ENCODE assay signal across 28 cellular contexts in the genomic region with DNA sequence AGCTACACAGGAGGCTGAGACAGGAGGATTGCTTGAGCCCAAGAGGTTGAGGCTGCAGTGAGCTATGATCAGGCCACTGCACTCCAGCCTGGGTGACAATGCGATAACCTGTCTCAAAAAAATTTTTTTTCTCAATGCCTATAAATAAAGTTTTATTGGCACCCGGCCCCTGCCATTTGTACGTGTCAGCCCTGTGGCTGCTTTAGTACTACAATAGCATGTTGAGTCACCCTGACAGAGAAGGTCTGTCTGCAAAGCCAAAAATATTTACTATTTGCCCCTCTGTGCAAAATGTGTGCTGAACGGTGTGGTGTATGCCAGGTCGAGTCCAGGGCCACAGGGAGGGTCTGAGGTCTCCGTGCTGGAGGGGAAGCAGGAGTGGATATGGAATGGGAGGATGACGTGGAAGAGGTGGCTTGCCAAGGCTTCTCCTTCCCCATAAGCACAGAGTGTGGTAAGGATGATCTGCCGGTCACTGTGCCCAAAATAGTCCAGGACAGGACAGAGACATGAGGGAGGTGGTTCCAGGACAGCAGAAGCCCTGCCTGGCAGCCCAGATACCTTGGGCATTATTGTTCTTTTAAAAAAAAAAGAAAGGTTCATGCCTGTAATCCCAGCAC. TPM values are rescaled to one million over a fixed set of nuclear protein-coding genes. Genes with fewer than 3 reads are reported as not detected.
DNase-seq lines count a peak whose midpoint lies in the region; ATAC-seq and TF ChIP-seq lines count a peak whose summit lies in the region.
"Had no signal": no experiment of that assay in that cellular context is flagged by ENCODE, and none has a peak within 500 bp of the region (broad histone marks: within the 10 kb centered on the region; RNA-seq: fewer than 3 reads in every experiment).

No MANE protein-coding gene starts in this region.

- 38 to 57% methylated on average over 8 of the region's 8 CpGs for WGBS in heart right ventricle, 2 donors
- 57 to 67% methylated on average over 8 of the region's 8 CpGs for WGBS in aorta, 2 donors

- H3K9me3 ChIP-seq in heart right ventricle: no peaks in the 10 kb centered on the region
- H3K9me3 ChIP-seq in aorta (ENCODE audit: control insufficient read depth, low read length): no peaks in the 10 kb centered on the region
- H3K9me3 ChIP-seq: Caco-2, HAP-1, left lung, MG63, prostate gland had no signal

- no peaks in the 10 kb centered on the region for H3K36me3 Mint-ChIP-seq in activated naive CD8-positive, alpha-beta T cell treated with anti-CD3 and anti-CD28 coated beads, Interleukin-2, amount 10 ng/mL, durations not matched to agents 7 days and 5 days
- H3K36me3 Mint-ChIP-seq in activated naive CD8-positive, alpha-beta T cell treated with anti-CD3 and anti-CD28 coated beads for 36 hours: no peaks in the 10 kb centered on the region
- H3K36me3 Mint-ChIP-seq: type B pancreatic cell had no signal

- no peak for ATAC-seq in activated naive CD8-positive, alpha-beta T cell treated with anti-CD3 and anti-CD28 coated beads, Interleukin-2, amount 10 ng/mL, durations not matched to agents 7 days and 5 days (ENCODE audit: low read depth)
- ATAC-seq in heart right ventricle: peak; percentile 64 to 93 (median 88)
- ATAC-seq in aorta (ENCODE audit: low FRiP score): peak; percentile 7
- no peak for ATAC-seq in GM19328 (IDR thresholded peaks at IDR 0.05; ENCODE audit: unreplicated experiment)
- ATAC-seq: activated CD4-positive, CD25-positive, alpha-beta regulatory T cell treated with anti-CD3 and anti-CD28 coated beads, Interleukin-2, amount 50 U/mL, for 24 hours; activated T-cell treated with anti-CD3 and anti-CD28 coated beads, Interleukin-2, amount 50 U/mL, for 72 hours; left lung; SK-N-SH treated with all-trans-retinoic acid at 6 μM for 48 hours had no signal

- peak overlapping the region; percentile 62 for H3K27ac Mint-ChIP-seq in activated naive CD8-positive, alpha-beta T cell treated with anti-CD3 and anti-CD28 coated beads, Interleukin-2, amount 10 ng/mL, durations not matched to agents 7 days and 5 days
- no peak overlapping the region for H3K27ac Mint-ChIP-seq in activated naive CD8-positive, alpha-beta T cell treated with anti-CD3 and anti-CD28 coated beads for 36 hours
- H3K27ac Mint-ChIP-seq: activated T-cell treated with anti-CD3 and anti-CD28 coated beads, Interleukin-2, amount 50 U/mL, for 72 hours; type B pancreatic cell had no signal

- H3K4me1 ChIP-seq in heart right ventricle: peaks cover 0 to 16% (median 6%) of the 10 kb centered on the region in 9 donors
- no peaks in the 10 kb centered on the region for H3K4me1 ChIP-seq in aorta (ENCODE audit: control insufficient read depth in 1 of 2, insufficient read depth in 2 of 2, low read length in 2 of 2)
- H3K4me1 ChIP-seq: Caco-2, HAP-1, left lung, prostate gland had no signal

- H3K27me3 Mint-ChIP-seq in activated naive CD8-positive, alpha-beta T cell treated with anti-CD3 and anti-CD28 coated beads, Interleukin-2, amount 10 ng/mL, durations not matched to agents 7 days and 5 days: peaks cover 2% of the 10 kb centered on the region
- no peaks in the 10 kb centered on the region for H3K27me3 Mint-ChIP-seq in activated naive CD8-positive, alpha-beta T cell treated with anti-CD3 and anti-CD28 coated beads for 36 hours
- H3K27me3 Mint-ChIP-seq: type B pancreatic cell had no signal

- no peak for DNase-seq in activated naive CD8-positive, alpha-beta T cell treated with anti-CD3 and anti-CD28 coated beads, Interleukin-2, amount 10 ng/mL, durations not matched to agents 7 days and 5 days
- DNase-seq in activated naive CD8-positive, alpha-beta T cell treated with anti-CD3 and anti-CD28 coated beads for 36 hours: no peak
- DNase-seq in RKO (ENCODE audit: low spot score): peak; percentile 66
- peak in 1 of 2 donors; percentile 66 for DNase-seq in heart right ventricle
- DNase-seq in aorta: no peak
- no peak for DNase-seq in middle frontal gyrus (ENCODE audit: extremely low spot score, low spot score)
- DNase-seq in NCI-H1092 (lab: John Stamatoyannopoulos, UW): no peak
- DNase-seq: 8988T; activated CD8-positive, alpha-beta memory T cell treated with anti-CD3 and anti-CD28 coated beads for 24 hours; activated naive CD4-positive, alpha-beta T cell treated with anti-CD3 and anti-CD28 coated beads, Interleukin-2, amount 50 U/mL, for 16 hours; activated T-cell treated with anti-CD3 and anti-CD28 coated beads, Interleukin-2, amount 50 U/mL, for 72 hours; Caco-2; cortex of kidney; head of caudate nucleus; left lung; MG63; NCI-H187 treated with DMSO at 0.1 percent for 48 hours; NCI-H345; stimulated activated CD4-positive, alpha-beta T cell treated with anti-CD3 and anti-CD28 coated beads, Interleukin-12 subunit alpha, Interleukin-12 subunit beta, amount 100 ng/mL, for 4 hours; T-helper 9 cell had no signal

- H3K27me3 ChIP-seq in heart right ventricle: no peaks in the 10 kb centered on the region
- H3K27me3 ChIP-seq in aorta (ENCODE audit: control insufficient read depth in 1 of 2, insufficient read depth in 2 of 2, low read length in 1 of 2): no peaks in the 10 kb centered on the region
- H3K27me3 ChIP-seq: left lung, MG63 had no signal

- no peaks in the 10 kb centered on the region for H3K9me3 Mint-ChIP-seq in activated naive CD8-positive, alpha-beta T cell treated with anti-CD3 and anti-CD28 coated beads, Interleukin-2, amount 10 ng/mL, durations not matched to agents 7 days and 5 days
- H3K9me3 Mint-ChIP-seq in activated naive CD8-positive, alpha-beta T cell treated with anti-CD3 and anti-CD28 coated beads for 36 hours: no peaks in the 10 kb centered on the region
- H3K9me3 Mint-ChIP-seq: activated T-cell treated with anti-CD3 and anti-CD28 coated beads, Interleukin-2, amount 50 U/mL, for 72 hours; type B pancreatic cell had no signal

- no peak overlapping the region for H3K4me3 ChIP-seq in heart right ventricle
- no peak overlapping the region for H3K4me3 ChIP-seq in aorta (ENCODE audit: low read length in 2 of 2)
- H3K4me3 ChIP-seq: HAP-1, left lung, MG63, prostate gland had no signal

- H3K36me3 ChIP-seq in heart right ventricle (peaks cover 0 to 45% (median 0%) of the 10 kb centered on the region in 9 donors), aorta (ENCODE audit: control insufficient read depth in 1 of 2, insufficient read depth in 2 of 2, low read length in 1 of 2) (no peaks in the 10 kb centered on the region)
- H3K36me3 ChIP-seq: HAP-1, left lung, MG63, prostate gland had no signal

- peaks cover 8% of the 10 kb centered on the region for H3K4me1 Mint-ChIP-seq in activated naive CD8-positive, alpha-beta T cell treated with anti-CD3 and anti-CD28 coated beads, Interleukin-2, amount 10 ng/mL, durations not matched to agents 7 days and 5 days
- no peaks in the 10 kb centered on the region for H3K4me1 Mint-ChIP-seq in activated naive CD8-positive, alpha-beta T cell treated with anti-CD3 and anti-CD28 coated beads for 36 hours

- intact Hi-C loops in heart right ventricle (cut with DNase I): no loop called here
- intact Hi-C loops in aorta (cut with DNase I): no loop called here

- no peak for TF ChIP-seq CTCF in heart right ventricle (IDR thresholded peaks at IDR 0.05)

- H3K27ac ChIP-seq in heart right ventricle: peak overlapping the region; percentile 39 to 86 (median 77)
- no peak overlapping the region for H3K27ac ChIP-seq in aorta (ENCODE audit: low read depth in 1 of 2, low read length in 2 of 2)
- H3K27ac ChIP-seq: left lung, prostate gland had no signal

- POLR2A ChIA-PET in activated naive CD8-positive, alpha-beta T cell treated with anti-CD3 and anti-CD28 coated beads, Interleukin-2, amount 10 ng/mL, durations not matched to agents 7 days and 5 days (lab: Charles Lee): no interaction called here

- H3K4me3 Mint-ChIP-seq in activated naive CD8-positive, alpha-beta T cell treated with anti-CD3 and anti-CD28 coated beads, Interleukin-2, amount 10 ng/mL, durations not matched to agents 7 days and 5 days: no peak overlapping the region
- H3K4me3 Mint-ChIP-seq in activated naive CD8-positive, alpha-beta T cell treated with anti-CD3 and anti-CD28 coated beads for 36 hours: no peak overlapping the region
- H3K4me3 Mint-ChIP-seq: activated T-cell treated with anti-CD3 and anti-CD28 coated beads, Interleukin-2, amount 50 U/mL, for 72 hours; type B pancreatic cell had no signal

RNA-seq across cellular contexts. Expression of a gene that starts 10.0 kb away (rescaled TPM):
- not detected for total RNA-seq in activated naive CD8-positive, alpha-beta T cell treated with anti-CD3 and anti-CD28 coated beads, Interleukin-2, amount 10 ng/mL, durations not matched to agents 7 days and 5 days
- not detected for total RNA-seq in activated naive CD8-positive, alpha-beta T cell treated with anti-CD3 and anti-CD28 coated beads for 36 hours
- total RNA-seq in heart right ventricle (1,000 to 10,000 TPM in 1 of 10 donors, 100 to 1,000 TPM in 9; 241 to 2,570 (median 640) TPM), aorta (1 to 10 TPM in 1 of 2 donors, not detected in 1; 2.4 TPM)
- polyA plus RNA-seq in heart right ventricle (1,000 to 10,000 TPM; 1,128 to 1,168 TPM), aorta (1 to 10 TPM in 1 of 2 donors, under 1 TPM in 1; 0.18 to 5.5 TPM)
- total RNA-seq: activated T-cell treated with anti-CD3 and anti-CD28 coated beads, Interleukin-2, amount 50 U/mL, for 72 hours; Caco-2; mononuclear cell had no signal
- polyA plus RNA-seq: BJ had no signal

RNA-seq across cellular contexts. Expression of a gene that starts 28.0 kb away (rescaled TPM):
- 10 to 100 TPM; 44.8 to 49.8 TPM for total RNA-seq in activated naive CD8-positive, alpha-beta T cell treated with anti-CD3 and anti-CD28 coated beads, Interleukin-2, amount 10 ng/mL, durations not matched to agents 7 days and 5 days
- total RNA-seq in activated naive CD8-positive, alpha-beta T cell treated with anti-CD3 and anti-CD28 coated beads for 36 hours: 10 to 100 TPM; 31.6 to 32.2 TPM
- total RNA-seq in heart right ventricle (100 to 1,000 TPM in 5 of 10 donors, 10 to 100 TPM in 5; 72.5 to 222 (median 99.5) TPM), aorta (100 to 1,000 TPM; 118 to 197 TPM)
- polyA plus RNA-seq in heart right ventricle (100 to 1,000 TPM; 140 to 214 TPM), aorta (100 to 1,000 TPM in 1 of 2 donors, 10 to 100 TPM in 1; 78.0 to 146 TPM)

RNA-seq across cellular contexts. Expression of a gene that starts 42.4 kb away (rescaled TPM):
- 1,000 to 10,000 TPM; 1,510 to 1,513 TPM for total RNA-seq in activated naive CD8-positive, alpha-beta T cell treated with anti-CD3 and anti-CD28 coated beads, Interleukin-2, amount 10 ng/mL, durations not matched to agents 7 days and 5 days
- 1,000 to 10,000 TPM; 3,340 to 3,392 TPM for total RNA-seq in activated naive CD8-positive, alpha-beta T cell treated with anti-CD3 and anti-CD28 coated beads for 36 hours
- 1,000 to 10,000 TPM; 1,845 to 2,887 (median 2,645) TPM for total RNA-seq in heart right ventricle
- 1,000 to 10,000 TPM in 1 of 2 donors, 100 to 1,000 TPM in 1; 704 to 1,279 TPM for polyA plus RNA-seq in heart right ventricle
- total RNA-seq in aorta: 1,000 to 10,000 TPM; 1,616 to 1,851 TPM
- 1,000 to 10,000 TPM in 1 of 2 donors, 100 to 1,000 TPM in 1; 969 to 1,197 TPM for polyA plus RNA-seq in aorta

Comparison
In these comparisons a context has a peak if more than half of its experiments do, and no peak if none do; other contexts are left out.
1. ATAC-seq: peak in heart right ventricle (8 of 8) and aorta (single experiment); none in activated naive CD8-positive, alpha-beta T cell treated with anti-CD3 and anti-CD28 coated beads, Interleukin-2, amount 10 ng/mL, durations not matched to agents 7 days and 5 days (single experiment) and GM19328 (single experiment).
2. H3K27ac ChIP-seq: peak in heart right ventricle (10 of 10); none in aorta (0 of 2).
3. RNA of a gene that starts 10.0 kb away (total RNA-seq): 241 to 2,570 TPM in heart right ventricle; 2.4 TPM in aorta, not detected in activated naive CD8-positive, alpha-beta T cell treated with anti-CD3 and anti-CD28 coated beads, Interleukin-2, amount 10 ng/mL, durations not matched to agents 7 days and 5 days and not detected in activated naive CD8-positive, alpha-beta T cell treated with anti-CD3 and anti-CD28 coated beads for 36 hours; every median in the first group is over 10 times any median in the second.